ENCODE assay signal across 19 cellular contexts in genomic region chr17:15464211-15464610, GRCh38. TPM values are rescaled to one million over a fixed set of nuclear protein-coding genes. Genes with fewer than 3 reads are reported as not detected.
A peak's percentile ranks its signal among the peaks of the same experiment; 100 is the strongest.
DNase-seq lines count a peak whose midpoint lies in the region; ATAC-seq, FAIRE-seq and TF ChIP-seq lines count a peak whose summit lies in the region.
"Had no signal": no experiment of that assay in that cellular context is flagged by ENCODE, and none has a peak within 500 bp of the region (broad histone marks: within the 10 kb centered on the region; RNA-seq: fewer than 3 reads in every experiment).

No MANE protein-coding gene starts in this region.

- no peak overlapping the region for H3K23ac ChIP-seq in mesendoderm (ENCODE audit: low read length)

- WGBS in A549 (ENCODE audit: missing lambda C conversion rate): 72% methylated on average over 6 of the region's 6 CpGs
- 76 to 80% methylated on average over 6 of the region's 6 CpGs for whole genome bisulfite sequencing in sigmoid colon, 2 donors
- no CpG with 5 or more reads among the region's 6 CpGs for WGBS in mesendoderm (ENCODE audit: extremely low coverage, insufficient coverage, low lambda C conversion rate)

- no peak overlapping the region for H3K4ac ChIP-seq in mesendoderm (ENCODE audit: low read depth, low read length)

- no peak for DNase-seq in A549 (ENCODE audit: low read depth in 1 of 2, low spot score in 1 of 2)
- DNase-seq in colonic mucosa: no peak
- DNase-seq in kidney tubule cell (ENCODE audit: low spot score): peak; percentile 49
- DNase-seq in sigmoid colon: no peak
- no peak for DNase-seq in mesendoderm
- DNase-seq in DMS79 (lab: John Stamatoyannopoulos, UW): no peak
- DNase-seq: activated CD4-positive, alpha-beta T cell treated with anti-CD3 and anti-CD28 coated beads, Interleukin-2, amount 50 U/mL, for 1 hour; activated naive CD4-positive, alpha-beta T cell treated with anti-CD3 and anti-CD28 coated beads for 36 hours; CD4-positive, CD25-positive, alpha-beta regulatory T cell; cortex of kidney; DMS79 treated with DMSO at 0.1 percent for 48 hours; Kasumi-1; NCI-H1436; NCI-H774; stimulated activated CD4-positive, alpha-beta T cell treated with anti-CD3 and anti-CD28 coated beads, Interleukin-2, amount 100 ng/mL, for 48 hours had no signal

- H3K27me3 ChIP-seq in colonic mucosa (no peaks in the 10 kb centered on the region), sigmoid colon (no peaks in the 10 kb centered on the region), mesendoderm (ENCODE audit: insufficient read depth, low read length, poor library complexity) (no peaks in the 10 kb centered on the region)
- H3K27me3 ChIP-seq: neutrophil had no signal

- no peaks in the 10 kb centered on the region for H3K79me1 ChIP-seq in mesendoderm (ENCODE audit: low read length)

- no peak overlapping the region for H2AK5ac ChIP-seq in mesendoderm (ENCODE audit: low read length)

- TF ChIP-seq EP300 in A549 (IDR thresholded peaks at IDR 0.05) (no peak), sigmoid colon (IDR thresholded peaks at IDR 0.05) (no peak)

- peaks cover 13% of the 10 kb centered on the region for H3K4me1 ChIP-seq in A549
- H3K4me1 ChIP-seq in colonic mucosa: no peaks in the 10 kb centered on the region
- H3K4me1 ChIP-seq in sigmoid colon: peaks cover 0 to 64% (median 43%) of the 10 kb centered on the region in 4 donors
- H3K4me1 ChIP-seq in mesendoderm (ENCODE audit: control insufficient read depth, low read depth, low read length): no peaks in the 10 kb centered on the region

- intact Hi-C loops in colonic mucosa (cut with DNase I) (no loop called here), sigmoid colon (cut with DNase I) (no loop called here)

- TF ChIP-seq POLR2A in A549 (IDR thresholded peaks at IDR 0.05; ENCODE audit: low read length) (no peak), sigmoid colon (IDR thresholded peaks at IDR 0.05) (no peak)

- H2BK15ac ChIP-seq in mesendoderm (replicated peaks; ENCODE audit: low read depth): no peak overlapping the region

- FAIRE-seq in A549 (lab: Jason Lieb, UNC): no peak
- FAIRE-seq: A204.1 had no signal

- H3K9ac ChIP-seq in colonic mucosa (ENCODE audit: low read depth in 2 of 2, low read length in 2 of 2) (no peak overlapping the region), mesendoderm (ENCODE audit: low read length) (no peak overlapping the region)

- H3K4me3 ChIP-seq in A549: no peak overlapping the region
- H3K4me3 ChIP-seq in colonic mucosa: no peak overlapping the region
- H3K4me3 ChIP-seq in sigmoid colon: no peak overlapping the region
- H3K4me3 ChIP-seq in mesendoderm (ENCODE audit: low read length): no peak overlapping the region

- no peaks in the 10 kb centered on the region for H3K9me3 ChIP-seq in A549
- H3K9me3 ChIP-seq in colonic mucosa: no peaks in the 10 kb centered on the region
- H3K9me3 ChIP-seq in sigmoid colon: no peaks in the 10 kb centered on the region
- H3K9me3 ChIP-seq: neutrophil had no signal

- CTCF ChIA-PET in A549 (lab: Yijun Ruan, JAX): interaction anchor here (0.7 to 1.3 kb wide), 3 partner anchors 12 to 203 kb away, joined by 3 to 4 read pairs (median 3); no protein-coding TSS in a partner anchor

- H3K4me2 ChIP-seq in A549: peak overlapping the region; percentile 2; the same call in 1 of the 3 replicates
- no peak overlapping the region for H3K4me2 ChIP-seq in mesendoderm (ENCODE audit: low read length)

- POLR2A ChIA-PET in A549 (lab: Yijun Ruan, JAX): no interaction called here

- H3K79me2 ChIP-seq in mesendoderm (ENCODE audit: control insufficient read depth, insufficient read depth, low read length): no peaks in the 10 kb centered on the region

- ATAC-seq in A549: peak; percentile 33 to 61
- no peak for ATAC-seq in HG02798 (IDR thresholded peaks at IDR 0.05; ENCODE audit: poor library complexity, unreplicated experiment)
- no peak for ATAC-seq in GM18868 (IDR thresholded peaks at IDR 0.05; ENCODE audit: unreplicated experiment)

- no peak overlapping the region for H4K5ac ChIP-seq in mesendoderm (ENCODE audit: low read length)

- no peak overlapping the region for H2BK5ac ChIP-seq in mesendoderm (ENCODE audit: low read length)

- TF ChIP-seq CTCF in A549 (IDR thresholded peaks at IDR 0.05) (no peak), colonic mucosa (IDR thresholded peaks at IDR 0.05) (no peak), sigmoid colon (IDR thresholded peaks at IDR 0.05) (no peak)

- no peak overlapping the region for H3K18ac ChIP-seq in mesendoderm (ENCODE audit: low read length)

- H3K36me3 ChIP-seq in colonic mucosa: no peaks in the 10 kb centered on the region
- no peaks in the 10 kb centered on the region for H3K36me3 ChIP-seq in sigmoid colon
- no peaks in the 10 kb centered on the region for H3K36me3 ChIP-seq in mesendoderm (ENCODE audit: control insufficient read depth, insufficient read depth, low read length)
- H3K36me3 ChIP-seq: neutrophil had no signal

- no peak overlapping the region for H3K56ac ChIP-seq in mesendoderm (ENCODE audit: low read length)

- 0 out of 6 replicates have a peak overlapping the region, but pooled peaks of 1 of the 2 experiments have one; percentile 4 for H3K27ac ChIP-seq in A549
- peak overlapping the region; percentile 2 for H3K27ac ChIP-seq in colonic mucosa
- H3K27ac ChIP-seq in sigmoid colon: peak overlapping the region; percentile 64 to 78 (median 68)
- H3K27ac ChIP-seq in mesendoderm (ENCODE audit: low read depth, low read length): no peak overlapping the region
- H3K27ac ChIP-seq: neutrophil had no signal

- TF ChIP-seq RAD21 in A549 (conservative IDR thresholded peaks at IDR 0.05 in 1 of 2, IDR thresholded peaks at IDR 0.05 in 1 of 2): no peak

- no peak overlapping the region for H2BK120ac ChIP-seq in mesendoderm (ENCODE audit: low read depth, low read length)

- no peak overlapping the region for H4K8ac ChIP-seq in mesendoderm (ENCODE audit: low read depth, low read length)

TF ChIP-seq in A549, 52 proteins besides CTCF, POLR2A, EP300 and RAD21:
- no peak for TF ChIP-seq HMGXB4 (CRISPR knock-in tag; IDR thresholded peaks at IDR 0.05; ENCODE audit: borderline replicate concordance)
- TF ChIP-seq EHF (CRISPR knock-in tag; IDR thresholded peaks at IDR 0.05): no peak
- no peak for TF ChIP-seq KDM1A (IDR thresholded peaks at IDR 0.05; ENCODE audit: low read depth)
- no peak for TF ChIP-seq PHF8 (IDR thresholded peaks at IDR 0.05; ENCODE audit: borderline replicate concordance, low read depth)
TF ChIP-seq in A549: peak in this region for 0.

RNA-seq across cellular contexts. Expression of gene CDRT4, which starts 3.2 kb away (rescaled TPM):
- polyA plus RNA-seq in A549 (2011; rRNA removed): 5.4 and 6.0 TPM in 2 replicates
- polyA plus RNA-seq in A549 (2012; cell fraction: cytosol; rRNA removed): 0.50 and 0.93 TPM in 2 replicates
- 19.6 and 36.8 TPM in 2 replicates for polyA plus RNA-seq in A549 (2012; cell fraction: nucleus; rRNA removed)
- 0.58 to 1.1 TPM (median 0.76 TPM) in 3 replicates for polyA plus RNA-seq in A549 (2017; fragmentation: RNase III; extraction: RNeasy Plus Mini Kit Qiagen cat#74134 plus additional on column Dnase treatment)
- polyA minus RNA-seq in A549 (2011; rRNA and poly(A)+ RNA removed): 7.4 and 10.3 TPM in 2 replicates
- 1 to 10 TPM; 3.8 to 5.3 TPM for total RNA-seq in colonic mucosa
- total RNA-seq in sigmoid colon: 1 to 10 TPM in 3 of 4 donors, not detected in 1; 2.5 to 5.0 (median 3.8) TPM
- polyA plus RNA-seq in sigmoid colon: 1 to 10 TPM; 1.8 to 6.6 (median 3.5) TPM
- 6.1 TPM for polyA plus RNA-seq in mesendoderm (2013, experiment 1 of 2)
- 5.9 TPM for polyA plus RNA-seq in mesendoderm (2013, experiment 2 of 2)

Comparison
In these comparisons a context has a peak if more than half of its experiments do, and no peak if none do; other contexts are left out.
1. ATAC-seq: peak in A549 (2 of 2); none in HG02798 (single experiment) and GM18868 (single experiment).